Comparison of ENCODE assay signal across 1 cellular context in the genomic region with DNA sequence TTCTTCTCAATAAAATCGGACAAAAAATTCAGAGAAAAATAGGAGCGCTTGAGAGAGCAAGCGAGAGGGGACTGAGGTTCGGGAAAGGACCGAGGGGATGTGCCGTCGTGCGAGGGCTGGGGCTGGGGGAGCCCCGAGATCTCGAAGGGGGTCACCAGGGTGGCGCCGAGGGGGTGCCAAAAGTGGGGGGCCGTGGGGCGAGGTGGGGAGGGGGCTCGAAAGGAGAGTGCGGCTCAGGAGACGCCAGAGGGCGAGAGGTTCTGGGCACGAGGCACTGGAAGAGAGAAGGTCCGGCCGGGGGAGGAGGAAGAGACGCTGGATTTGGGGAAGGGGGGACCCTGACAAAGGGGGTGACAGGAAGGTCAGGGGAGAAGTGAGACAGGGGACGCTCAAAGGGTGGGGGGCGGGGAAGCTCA.
TF ChIP-seq lines count a peak whose summit lies in the region.

No MANE protein-coding gene starts in this region.

TF ChIP-seq in K562, 482 proteins besides CTCF, POLR2A, EP300 and RAD21:
- TF ChIP-seq THRAP3 (IDR thresholded peaks at IDR 0.05; ENCODE audit: borderline replicate concordance): no peak
- TF ChIP-seq, protein P1, sequence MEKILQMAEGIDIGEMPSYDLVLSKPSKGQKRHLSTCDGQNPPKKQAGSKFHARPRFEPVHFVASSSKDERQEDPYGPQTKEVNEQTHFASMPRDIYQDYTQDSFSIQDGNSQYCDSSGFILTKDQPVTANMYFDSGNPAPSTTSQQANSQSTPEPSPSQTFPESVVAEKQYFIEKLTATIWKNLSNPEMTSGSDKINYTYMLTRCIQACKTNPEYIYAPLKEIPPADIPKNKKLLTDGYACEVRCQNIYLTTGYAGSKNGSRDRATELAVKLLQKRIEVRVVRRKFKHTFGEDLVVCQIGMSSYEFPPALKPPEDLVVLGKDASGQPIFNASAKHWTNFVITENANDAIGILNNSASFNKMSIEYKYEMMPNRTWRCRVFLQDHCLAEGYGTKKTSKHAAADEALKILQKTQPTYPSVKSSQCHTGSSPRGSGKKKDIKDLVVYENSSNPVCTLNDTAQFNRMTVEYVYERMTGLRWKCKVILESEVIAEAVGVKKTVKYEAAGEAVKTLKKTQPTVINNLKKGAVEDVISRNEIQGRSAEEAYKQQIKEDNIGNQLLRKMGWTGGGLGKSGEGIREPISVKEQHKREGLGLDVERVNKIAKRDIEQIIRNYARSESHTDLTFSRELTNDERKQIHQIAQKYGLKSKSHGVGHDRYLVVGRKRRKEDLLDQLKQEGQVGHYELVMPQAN (IDR thresholded peaks at IDR 0.05; ENCODE audit: borderline replicate concordance): no peak
- TF ChIP-seq CCNT2 (IDR thresholded peaks at IDR 0.05; ENCODE audit: borderline replicate concordance, extremely low read depth, insufficient read length, low read depth, low read length): no peak
- TF ChIP-seq, protein P2, sequence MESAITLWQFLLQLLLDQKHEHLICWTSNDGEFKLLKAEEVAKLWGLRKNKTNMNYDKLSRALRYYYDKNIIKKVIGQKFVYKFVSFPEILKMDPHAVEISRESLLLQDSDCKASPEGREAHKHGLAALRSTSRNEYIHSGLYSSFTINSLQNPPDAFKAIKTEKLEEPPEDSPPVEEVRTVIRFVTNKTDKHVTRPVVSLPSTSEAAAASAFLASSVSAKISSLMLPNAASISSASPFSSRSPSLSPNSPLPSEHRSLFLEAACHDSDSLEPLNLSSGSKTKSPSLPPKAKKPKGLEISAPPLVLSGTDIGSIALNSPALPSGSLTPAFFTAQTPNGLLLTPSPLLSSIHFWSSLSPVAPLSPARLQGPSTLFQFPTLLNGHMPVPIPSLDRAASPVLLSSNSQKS (CRISPR knock-in tag; IDR thresholded peaks at IDR 0.05): no peak
- TF ChIP-seq HMG20A (CRISPR knock-in tag; conservative IDR thresholded peaks at IDR 0.05): no peak
- TF ChIP-seq SRSF7 (optimal IDR thresholded peaks at IDR 0.05; ENCODE audit: low read depth, low read length): no peak
- 0 out of 2 replicates have a peak, but pooled peaks have one; percentile 27 for TF ChIP-seq PHF21A (IDR thresholded peaks at IDR 0.05; ENCODE audit: borderline replicate concordance, low read depth)
- no peak for TF ChIP-seq ZNF785 (CRISPR knock-in tag; IDR thresholded peaks at IDR 0.05)
- no peak for TF ChIP-seq TAF15 (IDR thresholded peaks at IDR 0.05; ENCODE audit: low read depth, low read length)
- TF ChIP-seq, protein P3, sequence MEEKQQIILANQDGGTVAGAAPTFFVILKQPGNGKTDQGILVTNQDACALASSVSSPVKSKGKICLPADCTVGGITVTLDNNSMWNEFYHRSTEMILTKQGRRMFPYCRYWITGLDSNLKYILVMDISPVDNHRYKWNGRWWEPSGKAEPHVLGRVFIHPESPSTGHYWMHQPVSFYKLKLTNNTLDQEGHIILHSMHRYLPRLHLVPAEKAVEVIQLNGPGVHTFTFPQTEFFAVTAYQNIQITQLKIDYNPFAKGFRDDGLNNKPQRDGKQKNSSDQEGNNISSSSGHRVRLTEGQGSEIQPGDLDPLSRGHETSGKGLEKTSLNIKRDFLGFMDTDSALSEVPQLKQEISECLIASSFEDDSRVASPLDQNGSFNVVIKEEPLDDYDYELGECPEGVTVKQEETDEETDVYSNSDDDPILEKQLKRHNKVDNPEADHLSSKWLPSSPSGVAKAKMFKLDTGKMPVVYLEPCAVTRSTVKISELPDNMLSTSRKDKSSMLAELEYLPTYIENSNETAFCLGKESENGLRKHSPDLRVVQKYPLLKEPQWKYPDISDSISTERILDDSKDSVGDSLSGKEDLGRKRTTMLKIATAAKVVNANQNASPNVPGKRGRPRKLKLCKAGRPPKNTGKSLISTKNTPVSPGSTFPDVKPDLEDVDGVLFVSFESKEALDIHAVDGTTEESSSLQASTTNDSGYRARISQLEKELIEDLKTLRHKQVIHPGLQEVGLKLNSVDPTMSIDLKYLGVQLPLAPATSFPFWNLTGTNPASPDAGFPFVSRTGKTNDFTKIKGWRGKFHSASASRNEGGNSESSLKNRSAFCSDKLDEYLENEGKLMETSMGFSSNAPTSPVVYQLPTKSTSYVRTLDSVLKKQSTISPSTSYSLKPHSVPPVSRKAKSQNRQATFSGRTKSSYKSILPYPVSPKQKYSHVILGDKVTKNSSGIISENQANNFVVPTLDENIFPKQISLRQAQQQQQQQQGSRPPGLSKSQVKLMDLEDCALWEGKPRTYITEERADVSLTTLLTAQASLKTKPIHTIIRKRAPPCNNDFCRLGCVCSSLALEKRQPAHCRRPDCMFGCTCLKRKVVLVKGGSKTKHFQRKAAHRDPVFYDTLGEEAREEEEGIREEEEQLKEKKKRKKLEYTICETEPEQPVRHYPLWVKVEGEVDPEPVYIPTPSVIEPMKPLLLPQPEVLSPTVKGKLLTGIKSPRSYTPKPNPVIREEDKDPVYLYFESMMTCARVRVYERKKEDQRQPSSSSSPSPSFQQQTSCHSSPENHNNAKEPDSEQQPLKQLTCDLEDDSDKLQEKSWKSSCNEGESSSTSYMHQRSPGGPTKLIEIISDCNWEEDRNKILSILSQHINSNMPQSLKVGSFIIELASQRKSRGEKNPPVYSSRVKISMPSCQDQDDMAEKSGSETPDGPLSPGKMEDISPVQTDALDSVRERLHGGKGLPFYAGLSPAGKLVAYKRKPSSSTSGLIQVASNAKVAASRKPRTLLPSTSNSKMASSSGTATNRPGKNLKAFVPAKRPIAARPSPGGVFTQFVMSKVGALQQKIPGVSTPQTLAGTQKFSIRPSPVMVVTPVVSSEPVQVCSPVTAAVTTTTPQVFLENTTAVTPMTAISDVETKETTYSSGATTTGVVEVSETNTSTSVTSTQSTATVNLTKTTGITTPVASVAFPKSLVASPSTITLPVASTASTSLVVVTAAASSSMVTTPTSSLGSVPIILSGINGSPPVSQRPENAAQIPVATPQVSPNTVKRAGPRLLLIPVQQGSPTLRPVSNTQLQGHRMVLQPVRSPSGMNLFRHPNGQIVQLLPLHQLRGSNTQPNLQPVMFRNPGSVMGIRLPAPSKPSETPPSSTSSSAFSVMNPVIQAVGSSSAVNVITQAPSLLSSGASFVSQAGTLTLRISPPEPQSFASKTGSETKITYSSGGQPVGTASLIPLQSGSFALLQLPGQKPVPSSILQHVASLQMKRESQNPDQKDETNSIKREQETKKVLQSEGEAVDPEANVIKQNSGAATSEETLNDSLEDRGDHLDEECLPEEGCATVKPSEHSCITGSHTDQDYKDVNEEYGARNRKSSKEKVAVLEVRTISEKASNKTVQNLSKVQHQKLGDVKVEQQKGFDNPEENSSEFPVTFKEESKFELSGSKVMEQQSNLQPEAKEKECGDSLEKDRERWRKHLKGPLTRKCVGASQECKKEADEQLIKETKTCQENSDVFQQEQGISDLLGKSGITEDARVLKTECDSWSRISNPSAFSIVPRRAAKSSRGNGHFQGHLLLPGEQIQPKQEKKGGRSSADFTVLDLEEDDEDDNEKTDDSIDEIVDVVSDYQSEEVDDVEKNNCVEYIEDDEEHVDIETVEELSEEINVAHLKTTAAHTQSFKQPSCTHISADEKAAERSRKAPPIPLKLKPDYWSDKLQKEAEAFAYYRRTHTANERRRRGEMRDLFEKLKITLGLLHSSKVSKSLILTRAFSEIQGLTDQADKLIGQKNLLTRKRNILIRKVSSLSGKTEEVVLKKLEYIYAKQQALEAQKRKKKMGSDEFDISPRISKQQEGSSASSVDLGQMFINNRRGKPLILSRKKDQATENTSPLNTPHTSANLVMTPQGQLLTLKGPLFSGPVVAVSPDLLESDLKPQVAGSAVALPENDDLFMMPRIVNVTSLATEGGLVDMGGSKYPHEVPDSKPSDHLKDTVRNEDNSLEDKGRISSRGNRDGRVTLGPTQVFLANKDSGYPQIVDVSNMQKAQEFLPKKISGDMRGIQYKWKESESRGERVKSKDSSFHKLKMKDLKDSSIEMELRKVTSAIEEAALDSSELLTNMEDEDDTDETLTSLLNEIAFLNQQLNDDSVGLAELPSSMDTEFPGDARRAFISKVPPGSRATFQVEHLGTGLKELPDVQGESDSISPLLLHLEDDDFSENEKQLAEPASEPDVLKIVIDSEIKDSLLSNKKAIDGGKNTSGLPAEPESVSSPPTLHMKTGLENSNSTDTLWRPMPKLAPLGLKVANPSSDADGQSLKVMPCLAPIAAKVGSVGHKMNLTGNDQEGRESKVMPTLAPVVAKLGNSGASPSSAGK (IDR thresholded peaks at IDR 0.05): peak; percentile 70
TF ChIP-seq in K562: peak in this region for 2.
